Comparison of ENCODE assay signal across 26 cellular contexts in the genomic region with DNA sequence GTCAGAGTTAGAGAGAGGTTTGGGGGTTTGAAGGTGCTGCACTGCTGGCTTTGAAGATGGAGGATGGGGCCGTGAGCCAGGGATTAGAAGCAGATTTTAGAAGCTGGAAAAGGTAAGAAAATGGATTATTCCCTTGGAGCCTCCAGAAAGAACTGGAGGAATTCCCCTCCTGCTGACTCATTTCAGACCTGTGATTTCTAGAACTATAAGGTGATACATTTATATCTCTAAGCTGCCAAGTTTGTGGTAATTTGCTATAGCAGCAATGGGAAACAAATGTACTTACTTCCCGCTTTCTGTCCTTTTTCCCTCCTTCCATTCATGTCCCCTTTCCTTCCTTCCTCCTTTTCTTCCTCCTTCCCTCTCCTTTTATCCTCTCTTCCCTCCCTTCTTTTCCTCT.
"Had no signal": no experiment of that assay in that cellular context is flagged by ENCODE, and none has a peak within 500 bp of the region (broad histone marks: within the 10 kb centered on the region; RNA-seq: fewer than 3 reads in every experiment).

No MANE protein-coding gene starts in this region.

- H3K27ac ChIP-seq: body of pancreas, Peyer's patch had no signal

- H3K27me3 Mint-ChIP-seq: activated naive CD4-positive, alpha-beta T cell treated with anti-CD3 and anti-CD28 coated beads, Interleukin-2, amount 50 U/mL, for 24 hours had no signal

- H3K4me1 ChIP-seq: body of pancreas, Peyer's patch had no signal

- H3K27me3 ChIP-seq: body of pancreas, Peyer's patch had no signal

- H3K36me3 Mint-ChIP-seq: activated naive CD4-positive, alpha-beta T cell treated with anti-CD3 and anti-CD28 coated beads, Interleukin-2, amount 50 U/mL, for 24 hours; WTC11 had no signal

- DNase-seq: activated CD4-positive, alpha-beta T cell treated with anti-CD3 and anti-CD28 coated beads for 48 hours; activated CD4-positive, alpha-beta T cell treated with anti-CD3 and anti-CD28 coated beads, Interleukin-2, amount 50 U/mL, for 4 hours; activated CD4-positive, CD25-positive, alpha-beta regulatory T cell treated with anti-CD3 and anti-CD28 coated beads, Interleukin-2, amount 50 U/mL, for 72 hours; activated CD8-positive, alpha-beta memory T cell treated with anti-CD3 and anti-CD28 coated beads, Interleukin-2, amount 50 U/mL, for 48 hours; activated CD8-positive, alpha-beta T cell treated with anti-CD3 and anti-CD28 coated beads, Interleukin-2, amount 10 ng/mL, durations not matched to agents 7 days and 5 days; activated effector memory CD4-positive, alpha-beta T cell treated with Interleukin-2 at 50 U/mL for 16 hours; activated naive CD4-positive, alpha-beta T cell; activated T-cell treated with anti-CD3 and anti-CD28 coated beads, Interleukin-2, amount 50 U/mL, for 1 hour; aorta; body of pancreas; MM.1S; NCI-H1105; NCI-H1436 treated with DMSO at 0.1 percent for 48 hours; NCI-H187 treated with DMSO at 0.1 percent for 48 hours; NCI-H2171; NCI-H2227 treated with DMSO at 0.1 percent for 48 hours; NCI-H446 treated with DMSO at 0.1 percent for 48 hours; NCI-H524 treated with DMSO at 0.1 percent for 48 hours; NCI-H82; Peyer's patch; SHP77 treated with DMSO at 0.1 percent for 48 hours; T-helper 17 cell; T-helper 9 cell had no signal

- H3K9me3 ChIP-seq: body of pancreas, Peyer's patch had no signal

- H3K27ac Mint-ChIP-seq: activated CD8-positive, alpha-beta T cell treated with anti-CD3 and anti-CD28 coated beads, Interleukin-2, amount 10 ng/mL, durations not matched to agents 7 days and 5 days; activated naive CD4-positive, alpha-beta T cell treated with anti-CD3 and anti-CD28 coated beads, Interleukin-2, amount 50 U/mL, for 24 hours; activated T-helper 1 cell treated with anti-CD3 and anti-CD28 coated beads, Interleukin-12 subunit alpha, Interleukin-12 subunit beta, Interleukin-2, Interleukin-4 antibody, amounts not matched to agents 30 ng/mL and 10 ng/mL and 1 ng/mL, durations not matched to agents 14 hours and 24 hours and 36 hours; T-helper 17 cell; WTC11 had no signal

- H3K4me3 Mint-ChIP-seq: activated CD8-positive, alpha-beta T cell treated with anti-CD3 and anti-CD28 coated beads, Interleukin-2, amount 10 ng/mL, durations not matched to agents 7 days and 5 days; activated naive CD4-positive, alpha-beta T cell treated with anti-CD3 and anti-CD28 coated beads, Interleukin-2, amount 50 U/mL, for 24 hours; activated T-helper 1 cell treated with anti-CD3 and anti-CD28 coated beads, Interleukin-12 subunit alpha, Interleukin-12 subunit beta, Interleukin-2, Interleukin-4 antibody, amounts not matched to agents 30 ng/mL and 10 ng/mL and 1 ng/mL, durations not matched to agents 14 hours and 24 hours and 36 hours; T-helper 17 cell; WTC11 had no signal

- H3K9me3 Mint-ChIP-seq: activated naive CD4-positive, alpha-beta T cell treated with anti-CD3 and anti-CD28 coated beads, Interleukin-2, amount 50 U/mL, for 24 hours; activated T-helper 1 cell treated with anti-CD3 and anti-CD28 coated beads, Interleukin-12 subunit alpha, Interleukin-12 subunit beta, Interleukin-2, Interleukin-4 antibody, amounts not matched to agents 30 ng/mL and 10 ng/mL and 1 ng/mL, durations not matched to agents 14 hours and 24 hours and 36 hours had no signal

- H3K4me3 ChIP-seq: body of pancreas, Peyer's patch had no signal

- H3K4me1 Mint-ChIP-seq: activated naive CD4-positive, alpha-beta T cell treated with anti-CD3 and anti-CD28 coated beads, Interleukin-2, amount 50 U/mL, for 24 hours had no signal

- H3K36me3 ChIP-seq: Peyer's patch had no signal
